ENCODE assay signal across 11 cellular contexts in the genomic region with DNA sequence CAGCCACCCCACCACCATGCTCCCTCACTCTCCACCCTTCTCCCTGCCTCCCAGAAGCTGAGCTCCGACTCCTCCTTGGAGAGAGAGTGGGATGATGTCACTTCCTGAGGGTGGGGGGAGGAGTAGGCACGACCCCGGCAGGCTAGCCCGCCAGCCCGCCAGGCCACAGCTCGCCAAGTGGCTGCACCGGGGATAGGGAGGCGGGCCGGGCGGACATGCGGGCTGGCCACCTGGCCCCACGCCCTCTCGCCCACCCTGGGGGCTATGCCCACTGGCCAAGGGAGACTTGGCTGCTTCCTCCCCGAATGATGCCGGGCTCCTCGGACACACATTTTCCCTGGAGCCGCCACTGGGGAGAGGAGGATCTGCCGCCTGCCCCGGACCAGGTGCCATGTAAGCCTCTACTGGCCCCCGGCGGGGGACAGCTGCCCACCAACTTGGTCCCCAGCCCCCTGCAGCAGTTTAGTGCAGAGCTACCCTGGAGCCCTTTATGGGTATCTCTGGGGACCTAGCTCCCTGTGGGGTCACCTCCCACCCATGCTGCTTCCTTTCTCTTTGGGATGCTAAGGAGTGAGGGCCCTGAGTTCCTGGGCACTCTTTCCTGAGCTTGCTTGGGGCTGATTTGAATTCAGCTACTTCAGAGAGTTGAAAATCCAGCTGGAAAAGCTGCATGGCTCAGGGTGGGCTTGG. TPM values are rescaled to one million over a fixed set of nuclear protein-coding genes. Genes with fewer than 3 reads are reported as not detected.
DNase-seq lines count a peak whose midpoint lies in the region; ATAC-seq, FAIRE-seq and TF ChIP-seq lines count a peak whose summit lies in the region.
"Had no signal": no experiment of that assay in that cellular context is flagged by ENCODE, and none has a peak within 500 bp of the region (broad histone marks: within the 10 kb centered on the region; RNA-seq: fewer than 3 reads in every experiment).

No MANE protein-coding gene starts in this region.

- no peaks in the 10 kb centered on the region for H3K79me2 ChIP-seq in K562 (ENCODE audit: control insufficient read depth, insufficient read depth, low read length)

- TF ChIP-seq EP300 in K562 (IDR thresholded peaks at IDR 0.05; ENCODE audit: low read length), result no peak

- peaks cover 13% of the 10 kb centered on the region for H3K4me1 Mint-ChIP-seq in Calu3 (ENCODE audit: low read depth, unreplicated experiment)
- H3K4me1 Mint-ChIP-seq: activated CD4-positive, alpha-beta T cell treated with anti-CD3 and anti-CD28 coated beads, Interleukin-2, amount 10 ng/mL, durations not matched to agents 24 days and 14 days had no signal

- H3K4me1 ChIP-seq in K562 (replicated peaks in 1 of 2; ENCODE audit: control insufficient read depth in 2 of 2, insufficient read depth in 2 of 2, low read length in 2 of 2) (peaks cover 0 to 24% of the 10 kb centered on the region in 2 experiments; a peak in 3 of 5 replicates), iPS-20b (ENCODE audit: insufficient read depth, low read length) (peaks cover 33% of the 10 kb centered on the region), skeletal muscle tissue (ENCODE audit: control insufficient read depth in 3 of 3, insufficient read depth in 3 of 3, low read length in 3 of 3) (peaks cover 3 to 19% (median 8%) of the 10 kb centered on the region in 3 donors)

- TF ChIP-seq RAD21 in K562 (CRISPR knock-in tag; conservative IDR thresholded peaks at IDR 0.05 in 1 of 2, IDR thresholded peaks at IDR 0.05 in 1 of 2), result no peak

- FAIRE-seq in K562 (lab: Jason Lieb, UNC), result no peak

- in situ Hi-C loops in K562 (cut with MboI), result no loop called here

- H3K9me1 ChIP-seq in K562 (ENCODE audit: control insufficient read depth, insufficient read depth, low read length), result no peaks in the 10 kb centered on the region

- H3K27ac Mint-ChIP-seq in Calu3 (ENCODE audit: unreplicated experiment), result no peak overlapping the region
- H3K27ac Mint-ChIP-seq: activated CD4-positive, alpha-beta T cell treated with anti-CD3 and anti-CD28 coated beads, Interleukin-2, amount 10 ng/mL, durations not matched to agents 24 days and 14 days had no signal

- no peak overlapping the region for H3K4me3 Mint-ChIP-seq in Calu3 (ENCODE audit: low read depth, unreplicated experiment)
- H3K4me3 Mint-ChIP-seq: activated CD4-positive, alpha-beta T cell treated with anti-CD3 and anti-CD28 coated beads, Interleukin-2, amount 10 ng/mL, durations not matched to agents 24 days and 14 days had no signal

- no peak overlapping the region for H2AFZ ChIP-seq in K562 (ENCODE audit: low read depth, low read length)

- H3K27ac ChIP-seq in K562 (ENCODE audit: extremely low read depth, low read depth, low read length) (no peak overlapping the region), iPS-20b (ENCODE audit: low read length) (peak overlapping the region; percentile 40), skeletal muscle tissue (ENCODE audit: low read depth, low read length) (no peak overlapping the region)

- no peak overlapping the region for H3K4me2 ChIP-seq in K562 (ENCODE audit: insufficient read depth, low read length)

- H3K9me3 ChIP-seq in K562 (replicated peaks; ENCODE audit: control insufficient read depth, insufficient read depth, low read depth, low read length) (no peaks in the 10 kb centered on the region), iPS-20b (ENCODE audit: insufficient read depth, low read depth, low read length) (no peaks in the 10 kb centered on the region), skeletal muscle tissue (ENCODE audit: control insufficient read depth in 3 of 3, low read length in 3 of 3) (no peaks in the 10 kb centered on the region)

- BruUV-seq in K562 (replicated peaks; lab: Mats Ljungman, UMichigan) (no TSS peak), Calu3 (replicated peaks; lab: Mats Ljungman, UMichigan) (no TSS peak)

- 12% methylated on average over 13 of the region's 21 CpGs for WGBS in K562 (ENCODE audit: insufficient coverage, low coverage, missing lambda C conversion rate)

- no peaks in the 10 kb centered on the region for H3K9me3 Mint-ChIP-seq in Calu3 (ENCODE audit: low read depth, unreplicated experiment)
- H3K9me3 Mint-ChIP-seq: activated CD4-positive, alpha-beta T cell treated with anti-CD3 and anti-CD28 coated beads, Interleukin-2, amount 10 ng/mL, durations not matched to agents 24 days and 14 days had no signal

- peak overlapping the region in 1 of 2 experiments; percentile 38; a peak in 1 of 4 replicates for H3K9ac ChIP-seq in K562 (ENCODE audit: insufficient read depth in 1 of 2, low read depth in 2 of 2, low read length in 2 of 2)
- peak overlapping the region; percentile 89 for H3K9ac ChIP-seq in iPS-20b (ENCODE audit: low read depth, low read length)
- peak overlapping the region in 2 of 3 donors; percentile 20 to 25 for H3K9ac ChIP-seq in skeletal muscle tissue (ENCODE audit: low read depth in 1 of 3, low read length in 3 of 3)

- H3K4me3 ChIP-seq in K562, result no peak overlapping the region
- H3K4me3 ChIP-seq in iPS-20b (ENCODE audit: low read length), result peak overlapping the region; percentile 77
- H3K4me3 ChIP-seq in skeletal muscle tissue (ENCODE audit: low read length in 3 of 3), result peak overlapping the region in 1 of 3 donors; percentile 52

- TF ChIP-seq POLR2A in K562 (conservative IDR thresholded peaks at IDR 0.05), result no peak

- ATAC-seq in K562 (peak; percentile 64), GM18861 (IDR thresholded peaks at IDR 0.05; ENCODE audit: unreplicated experiment) (no peak)

- CTCF ChIA-PET in K562 (lab: Yijun Ruan, JAX; ENCODE audit: low intra/inter-chr PET ratio), result no interaction called here
- CTCF ChIA-PET in Calu3 (lab: Charles Lee), result interaction anchor here (0.6 kb wide), 1 partner anchor 105 kb away, joined by 4 read pairs; no protein-coding TSS in a partner anchor

- H3K27me3 Mint-ChIP-seq in Calu3 (ENCODE audit: unreplicated experiment), result no peaks in the 10 kb centered on the region

- no peaks in the 10 kb centered on the region for H3K36me3 Mint-ChIP-seq in Calu3 (ENCODE audit: insufficient read depth, unreplicated experiment)

- peak; percentile 51 for DNase-seq in HCEC 1CT
- peak; percentile 25 to 73 (median 54) for DNase-seq in K562 (ENCODE audit: extremely low read depth in 1 of 4, low spot score in 3 of 4)
- no peak for DNase-seq in activated CD4-positive, alpha-beta T cell treated with anti-CD3 and anti-CD28 coated beads for 4 hours
- DNase-seq in ureter (ENCODE audit: low spot score), result no peak
- no peak for DNase-seq in Calu3
- DNase-seq: activated CD4-positive, alpha-beta T cell treated with anti-CD3 and anti-CD28 coated beads, Interleukin-2, amount 10 ng/mL, durations not matched to agents 24 days and 14 days; Kasumi-1; stimulated activated naive CD4-positive, alpha-beta T cell treated with Interleukin-2 at 50 U/mL for 16 hours had no signal

- no peaks in the 10 kb centered on the region; the same call in 1 of the 2 replicates for H4K20me1 ChIP-seq in K562 (replicated peaks; ENCODE audit: control insufficient read depth, insufficient read depth, low read length)

- H3K36me3 ChIP-seq in K562 (ENCODE audit: control insufficient read depth, insufficient read depth, low read length), result no peaks in the 10 kb centered on the region
- peaks cover 14% of the 10 kb centered on the region; the same call in 1 of the 2 replicates for H3K36me3 ChIP-seq in iPS-20b (ENCODE audit: insufficient read depth, low read depth, low read length)
- peaks cover 0 to 9% (median 2%) of the 10 kb centered on the region in 3 donors for H3K36me3 ChIP-seq in skeletal muscle tissue (ENCODE audit: control insufficient read depth in 3 of 3, insufficient read depth in 3 of 3, low read length in 3 of 3)

- intact Hi-C loops in K562 (cut with micrococcal nuclease), result no loop called here
- intact Hi-C loops in Calu3 (cut with micrococcal nuclease; ENCODE audit: unreplicated experiment), result no loop called here

- TF ChIP-seq CTCF in K562 (IDR thresholded peaks at IDR 0.05 in 2 of 3, conservative IDR thresholded peaks at IDR 0.05 in 1 of 3; ENCODE audit: insufficient read depth in 2 of 3, low read depth in 1 of 3, low read length in 3 of 3) (no peak), Calu3 (IDR thresholded peaks at IDR 0.05; ENCODE audit: unreplicated experiment) (no peak)

- peaks cover 8 to 43% of the 10 kb centered on the region in 2 experiments; a peak in 4 of 5 replicates for H3K27me3 ChIP-seq in K562 (ENCODE audit: control insufficient read depth in 2 of 2, insufficient read depth in 2 of 2, low read length in 2 of 2)
- H3K27me3 ChIP-seq in iPS-20b (ENCODE audit: insufficient read depth, low read length), result no peaks in the 10 kb centered on the region
- no peaks in the 10 kb centered on the region for H3K27me3 ChIP-seq in skeletal muscle tissue (ENCODE audit: control insufficient read depth in 3 of 3, insufficient read depth in 3 of 3, low read length in 3 of 3)

- POLR2A ChIA-PET in K562 (lab: Yijun Ruan, JAX), result interaction anchor here (0.6 to 1.6 kb wide), 2 partner anchors 15 to 20 kb away, joined by 3 to 5 read pairs; no protein-coding TSS in a partner anchor

RNA-seq across cellular contexts. Expression of gene MYRF, which starts 33.7 kb away (rescaled TPM):
- 95.5 and 239 TPM in 2 replicates for total RNA-seq in K562 (2011; cell fraction: chromatin; rRNA removed; ENCODE audit: low replicate concordance)
- total RNA-seq in K562 (2011; cell fraction: nucleolus; rRNA removed), result 109 and 132 TPM in 2 replicates
- 92.2 and 107 TPM in 2 replicates for total RNA-seq in K562 (2011; cell fraction: nucleoplasm; rRNA removed)
- 7.1 and 11.0 TPM in 2 replicates for total RNA-seq in K562 (2014; rRNA removed)
- 2.6 and 3.3 TPM in 2 replicates for total RNA-seq in K562 (2014; rRNA removed; fragmentation: Illumina TruSeq; extraction: Trizol)
- 4.0 and 4.1 TPM in 2 replicates for total RNA-seq in K562 (2015; rRNA removed; fragmentation: Illumina TruSeq; extraction: Trizol)
- 21.4 and 25.8 TPM in 2 replicates for total RNA-seq in K562 (2021)
- polyA plus RNA-seq in K562 (2011; rRNA removed), result 10.4 and 16.6 TPM in 2 replicates
- polyA plus RNA-seq in K562 (2011; cell fraction: cytosol; rRNA removed), result 13.6 and 26.3 TPM in 2 replicates
- polyA plus RNA-seq in K562 (2011; cell fraction: nucleus; rRNA removed), result 104 and 152 TPM in 2 replicates
- 14.8 and 25.8 TPM in 2 replicates for polyA plus RNA-seq in K562 (2012)
- polyA plus RNA-seq in K562 (2014; fragmentation: Illumina TruSeq; extraction: Trizol), result 14.7 and 17.8 TPM in 2 replicates
- 1 to 10 TPM; 2.3 TPM for polyA plus RNA-seq in K562 (2014; fragmentation: Nextera tagmentation; extraction: Ambion mirVana)
- polyA plus RNA-seq in K562 (2014; rRNA removed), result 15.6 and 17.4 TPM in 2 replicates
- 6.8 and 8.5 TPM in 2 replicates for polyA minus RNA-seq in K562 (2011; rRNA and poly(A)+ RNA removed)
- polyA minus RNA-seq in K562 (2011; cell fraction: cytosol; rRNA and poly(A)+ RNA removed), result 22.7 and 23.9 TPM in 2 replicates
- 32.4 and 34.1 TPM in 2 replicates for polyA minus RNA-seq in K562 (2011; cell fraction: nucleus; rRNA and poly(A)+ RNA removed)
- total RNA-seq in skeletal muscle tissue, result not detected
- 4.7 TPM for total RNA-seq in ureter
- total RNA-seq in Calu3 (2022), result 91.4 and 139 TPM in 2 replicates

RNA-seq across cellular contexts. Expression of gene DAGLA, which starts 38.6 kb away (rescaled TPM):
- total RNA-seq in K562 (2011; cell fraction: chromatin; rRNA removed; ENCODE audit: low replicate concordance), result 0.16 and 1.5 TPM in 2 replicates
- 0.66 and 0.67 TPM in 2 replicates for total RNA-seq in K562 (2011; cell fraction: nucleolus; rRNA removed)
- total RNA-seq in K562 (2011; cell fraction: nucleoplasm; rRNA removed), result 0.22 and 0.84 TPM in 2 replicates
- total RNA-seq in K562 (2014; rRNA removed), result 0.08 TPM in 1 of 2 replicates, not detected in the other
- total RNA-seq in K562 (2014; rRNA removed; fragmentation: Illumina TruSeq; extraction: Trizol), result not detected in 2 replicates
- 0.04 TPM in 2 replicates for total RNA-seq in K562 (2015; rRNA removed; fragmentation: Illumina TruSeq; extraction: Trizol)
- total RNA-seq in K562 (2021), result 0.13 and 0.16 TPM in 2 replicates
- 0.07 TPM in 2 replicates for polyA plus RNA-seq in K562 (2011; rRNA removed)
- 0.09 and 0.22 TPM in 2 replicates for polyA plus RNA-seq in K562 (2011; cell fraction: cytosol; rRNA removed)
- 0.18 and 0.51 TPM in 2 replicates for polyA plus RNA-seq in K562 (2011; cell fraction: nucleus; rRNA removed)
- 0.09 and 0.14 TPM in 2 replicates for polyA plus RNA-seq in K562 (2012)
- polyA plus RNA-seq in K562 (2014; fragmentation: Illumina TruSeq; extraction: Trizol), result 0.04 and 0.11 TPM in 2 replicates
- polyA plus RNA-seq in K562 (2014; fragmentation: Nextera tagmentation; extraction: Ambion mirVana), result not detected
- 0.03 and 0.07 TPM in 2 replicates for polyA plus RNA-seq in K562 (2014; rRNA removed)
- polyA minus RNA-seq in K562 (2011; rRNA and poly(A)+ RNA removed), result 0.06 and 0.21 TPM in 2 replicates
- 0.18 and 0.29 TPM in 2 replicates for polyA minus RNA-seq in K562 (2011; cell fraction: cytosol; rRNA and poly(A)+ RNA removed)
- 0.22 and 0.67 TPM in 2 replicates for polyA minus RNA-seq in K562 (2011; cell fraction: nucleus; rRNA and poly(A)+ RNA removed)
- total RNA-seq in skeletal muscle tissue, result 1.0 TPM
- 2.7 TPM for total RNA-seq in ureter
- 7.5 and 9.0 TPM in 2 replicates for total RNA-seq in Calu3 (2022)

Comparison
In these comparisons a context has a peak if more than half of its experiments do, and no peak if none do; other contexts are left out.
1. DNase-seq: peak in HCEC 1CT (single experiment) and K562 (4 of 4); none in activated CD4-positive, alpha-beta T cell treated with anti-CD3 and anti-CD28 coated beads for 4 hours (0 of 2), ureter (single experiment) and Calu3 (single experiment).